ENCODE assay signal across 7 cellular contexts in genomic region chr2:109128048-109128465, GRCh38. TPM values are rescaled to one million over a fixed set of nuclear protein-coding genes. Genes with fewer than 3 reads are reported as not detected.
DNase-seq lines count a peak whose midpoint lies in the region; ATAC-seq and TF ChIP-seq lines count a peak whose summit lies in the region.

No MANE protein-coding gene starts in this region.

- H3K36me3 Mint-ChIP-seq in neural progenitor cell: peaks cover 2% of the 10 kb centered on the region

- no peaks in the 10 kb centered on the region for H3F3A ChIP-seq in neural progenitor cell (ENCODE audit: low read depth)

- H3K27me3 Mint-ChIP-seq in neural progenitor cell (ENCODE audit: insufficient read depth, low read depth): peaks cover 22% of the 10 kb centered on the region

- no peak overlapping the region for H3K27ac Mint-ChIP-seq in neural progenitor cell

- TF ChIP-seq EP300 in gastroesophageal sphincter (IDR thresholded peaks at IDR 0.05): no peak
- no peak for TF ChIP-seq EP300 in stomach (IDR thresholded peaks at IDR 0.05)

- peak overlapping the region; percentile 96 for H2AFZ ChIP-seq in neural progenitor cell (replicated peaks)

- peak overlapping the region; percentile 98 for H3K4me2 ChIP-seq in neural progenitor cell

- TF ChIP-seq POLR2A in gastroesophageal sphincter (IDR thresholded peaks at IDR 0.05) (peak; percentile 29 to 30), stomach (IDR thresholded peaks at IDR 0.05) (no peak)

- no peaks in the 10 kb centered on the region for H3K36me3 ChIP-seq in gastroesophageal sphincter
- H3K36me3 ChIP-seq in neural progenitor cell: no peaks in the 10 kb centered on the region
- no peaks in the 10 kb centered on the region for H3K36me3 ChIP-seq in stomach

- DNase-seq in Kasumi-1 (lab: John Stamatoyannopoulos, UW) (peak; percentile 88 to 89), SHP77 treated with DMSO at 0.1 percent for 48 hours (lab: John Stamatoyannopoulos, UW) (peak; percentile 73), neural progenitor cell (ENCODE audit: low spot score) (peak; percentile 91), stomach (peak; percentile 69)
- peak; percentile 57 for DNase-seq in activated naive CD4-positive, alpha-beta T cell treated with Interleukin-2 at 50 U/mL for 16 hours

- H3K9ac ChIP-seq in neural progenitor cell: no peak overlapping the region

- intact Hi-C loops in stomach (cut with DNase I; ENCODE audit: low total_unique reads): no loop called here

- peaks cover 10% of the 10 kb centered on the region for H4K20me1 ChIP-seq in neural progenitor cell (ENCODE audit: low read depth)

- peak overlapping the region; percentile 44 to 89 (median 82) for H3K27ac ChIP-seq in gastroesophageal sphincter
- no peak overlapping the region for H3K27ac ChIP-seq in neural progenitor cell
- peak overlapping the region; percentile 61 to 84 (median 81) for H3K27ac ChIP-seq in stomach

- H3K9me3 Mint-ChIP-seq in neural progenitor cell: no peaks in the 10 kb centered on the region

- H3K9me3 ChIP-seq in gastroesophageal sphincter (no peaks in the 10 kb centered on the region), neural progenitor cell (ENCODE audit: low read depth) (no peaks in the 10 kb centered on the region), stomach (no peaks in the 10 kb centered on the region)

- H3K4me1 ChIP-seq in gastroesophageal sphincter (peaks cover 0 to 46% (median 3%) of the 10 kb centered on the region in 3 donors), neural progenitor cell (no peaks in the 10 kb centered on the region), stomach (peaks cover 16 to 43% (median 24%) of the 10 kb centered on the region in 4 donors)

- peaks cover 32% of the 10 kb centered on the region for H3K4me1 Mint-ChIP-seq in neural progenitor cell

- H3K79me2 ChIP-seq in neural progenitor cell (ENCODE audit: low read depth): no peaks in the 10 kb centered on the region

- TF ChIP-seq CTCF in gastroesophageal sphincter (IDR thresholded peaks at IDR 0.05) (peak; percentile 90 to 96 (median 93)), neural progenitor cell (IDR thresholded peaks at IDR 0.05) (peak; percentile 89), stomach (IDR thresholded peaks at IDR 0.05) (peak in 6 of 7 experiments; percentile 21 to 89 (median 84))

- H3K4me3 ChIP-seq in gastroesophageal sphincter (peak overlapping the region; percentile 54 to 89), neural progenitor cell (peak overlapping the region; percentile 71), stomach (peak overlapping the region; percentile 53 to 77 (median 62))

- WGBS in gastroesophageal sphincter (ENCODE audit: low coverage in 1 of 2), 2 donors: 0% methylated on average over 2 of the region's 46 CpGs; no CpG with 5 or more reads in 1 of the 2 donors
- WGBS in stomach, 5 donors: 0 to 2% (median 1%) methylated on average over 18 to 46 of the region's 46 CpGs

- peak; percentile 50 for ATAC-seq in GM18511 (IDR thresholded peaks at IDR 0.05; ENCODE audit: unreplicated experiment)
- peak; percentile 80 for ATAC-seq in gastroesophageal sphincter

- peaks cover 9% of the 10 kb centered on the region for H3K27me3 ChIP-seq in gastroesophageal sphincter
- H3K27me3 ChIP-seq in neural progenitor cell: peaks cover 74% of the 10 kb centered on the region
- H3K27me3 ChIP-seq in stomach: peaks cover 0 to 43% (median 25%) of the 10 kb centered on the region in 3 donors

- peak overlapping the region; percentile 82 for H3K4me3 Mint-ChIP-seq in neural progenitor cell

RNA-seq across cellular contexts. Expression of gene SH3RF3, which starts 0.9 kb away (rescaled TPM):
- total RNA-seq in gastroesophageal sphincter (10 to 100 TPM; 10.1 to 15.8 (median 13.2) TPM), neural progenitor cell (ENCODE audit: low replicate concordance) (0.28 TPM in 2 replicates), stomach (10 to 100 TPM in 1 of 5 donors, 1 to 10 TPM in 3, under 1 TPM in 1; 0.87 to 11.1 (median 5.0) TPM)
- polyA plus RNA-seq in stomach: 1 to 10 TPM; 2.3 to 4.3 (median 2.4) TPM

Comparison
In these comparisons a context has a peak if more than half of its experiments do, and no peak if none do; other contexts are left out.
1. POLR2A ChIP-seq: peak in gastroesophageal sphincter (2 of 2); none in stomach (0 of 4).
2. Peak in every context shown above with its lines, with median percentiles within 50 percentile points of each other: DNase-seq, H3K4me3 ChIP-seq and CTCF ChIP-seq.